In genomic region chr1:54408701-54409066, GRCh38 we compare ENCODE assay signal across 11 cellular contexts. TPM values are rescaled to one million over a fixed set of nuclear protein-coding genes. Genes with fewer than 3 reads are reported as not detected.
DNase-seq lines count a peak whose midpoint lies in the region; ATAC-seq and TF ChIP-seq lines count a peak whose summit lies in the region.
"Had no signal": no experiment of that assay in that cellular context is flagged by ENCODE, and none has a peak within 500 bp of the region (broad histone marks: within the 10 kb centered on the region; RNA-seq: fewer than 3 reads in every experiment).

No MANE protein-coding gene starts in this region.

- H3K4me3 Mint-ChIP-seq in activated CD8-positive, alpha-beta memory T cell treated with anti-CD3 and anti-CD28 coated beads, Interleukin-2, amount 10 ng/mL, durations not matched to agents 7 days and 5 days: no peak overlapping the region
- no peak overlapping the region for H3K4me3 Mint-ChIP-seq in activated naive CD8-positive, alpha-beta T cell treated with anti-CD3 and anti-CD28 coated beads, Interleukin-2, amount 50 U/mL, for 24 hours
- no peak overlapping the region for H3K4me3 Mint-ChIP-seq in mesothelial cell of epicardium

- no peaks in the 10 kb centered on the region for H3K9me3 ChIP-seq in tibial artery

- peaks cover 49% of the 10 kb centered on the region for H3K4me1 Mint-ChIP-seq in activated CD8-positive, alpha-beta memory T cell treated with anti-CD3 and anti-CD28 coated beads, Interleukin-2, amount 10 ng/mL, durations not matched to agents 7 days and 5 days
- peaks cover 55% of the 10 kb centered on the region for H3K4me1 Mint-ChIP-seq in activated naive CD8-positive, alpha-beta T cell treated with anti-CD3 and anti-CD28 coated beads, Interleukin-2, amount 50 U/mL, for 24 hours
- H3K4me1 Mint-ChIP-seq in mesothelial cell of epicardium: peaks cover 59% of the 10 kb centered on the region

- TF ChIP-seq CTCF in mesothelial cell of epicardium (IDR thresholded peaks at IDR 0.05; ENCODE audit: unreplicated experiment): no peak
- no peak for TF ChIP-seq CTCF in tibial artery (IDR thresholded peaks at IDR 0.05)

- H3K9me3 Mint-ChIP-seq in activated CD8-positive, alpha-beta memory T cell treated with anti-CD3 and anti-CD28 coated beads, Interleukin-2, amount 10 ng/mL, durations not matched to agents 7 days and 5 days (ENCODE audit: low read depth): no peaks in the 10 kb centered on the region
- no peaks in the 10 kb centered on the region for H3K9me3 Mint-ChIP-seq in activated naive CD8-positive, alpha-beta T cell treated with anti-CD3 and anti-CD28 coated beads, Interleukin-2, amount 50 U/mL, for 24 hours
- H3K9me3 Mint-ChIP-seq in mesothelial cell of epicardium: no peaks in the 10 kb centered on the region
- H3K9me3 Mint-ChIP-seq: memory B cell had no signal

- ATAC-seq in activated CD8-positive, alpha-beta memory T cell treated with anti-CD3 and anti-CD28 coated beads, Interleukin-2, amount 10 ng/mL, durations not matched to agents 7 days and 5 days: no peak
- no peak for ATAC-seq in activated naive CD8-positive, alpha-beta T cell treated with anti-CD3 and anti-CD28 coated beads, Interleukin-2, amount 50 U/mL, for 24 hours

- no peak overlapping the region for H3K4me3 ChIP-seq in tibial artery

- peak overlapping the region; percentile 84 to 89 for H3K27ac ChIP-seq in tibial artery

- peaks cover 7% of the 10 kb centered on the region for H3K36me3 Mint-ChIP-seq in activated CD8-positive, alpha-beta memory T cell treated with anti-CD3 and anti-CD28 coated beads, Interleukin-2, amount 10 ng/mL, durations not matched to agents 7 days and 5 days
- H3K36me3 Mint-ChIP-seq in activated naive CD8-positive, alpha-beta T cell treated with anti-CD3 and anti-CD28 coated beads, Interleukin-2, amount 50 U/mL, for 24 hours (ENCODE audit: low read depth): peaks cover under 1% of the 10 kb centered on the region
- H3K36me3 Mint-ChIP-seq in mesothelial cell of epicardium: no peaks in the 10 kb centered on the region

- DNase-seq in activated CD8-positive, alpha-beta memory T cell treated with anti-CD3 and anti-CD28 coated beads, Interleukin-2, amount 10 ng/mL, durations not matched to agents 7 days and 5 days: no peak
- DNase-seq in activated CD8-positive, alpha-beta memory T cell treated with anti-CD3 and anti-CD28 coated beads, Interleukin-2, amount 50 U/mL, for 48 hours: no peak
- DNase-seq in activated naive CD8-positive, alpha-beta T cell treated with anti-CD3 and anti-CD28 coated beads, Interleukin-2, amount 50 U/mL, for 24 hours: no peak
- DNase-seq in mesothelial cell of epicardium (ENCODE audit: low spot score in 2 of 2, unreplicated experiment in 2 of 2): no peak
- DNase-seq in tibial artery: no peak
- no peak for DNase-seq in AG08396 (ENCODE audit: low spot score)
- DNase-seq in mesenteric fat pad (ENCODE audit: low spot score): no peak
- no peak for DNase-seq in NCI-H748 treated with DMSO at 0.1 percent for 48 hours (lab: John Stamatoyannopoulos, UW)
- DNase-seq: activated CD4-positive, CD25-positive, alpha-beta regulatory T cell; effector CD8-positive, alpha-beta T cell had no signal

- peaks cover 0 to 37% (median 23%) of the 10 kb centered on the region in 4 donors for H3K4me1 ChIP-seq in tibial artery

- intact Hi-C loops in tibial artery (cut with DNase I; ENCODE audit: low total_unique reads): loop anchor here (5.0 kb wide), 1 partner anchor 286 kb away; no protein-coding TSS in a partner anchor

- peak overlapping the region; percentile 81 for H3K27ac Mint-ChIP-seq in activated CD8-positive, alpha-beta memory T cell treated with anti-CD3 and anti-CD28 coated beads, Interleukin-2, amount 10 ng/mL, durations not matched to agents 7 days and 5 days
- H3K27ac Mint-ChIP-seq in activated naive CD8-positive, alpha-beta T cell treated with anti-CD3 and anti-CD28 coated beads, Interleukin-2, amount 50 U/mL, for 24 hours: peak overlapping the region; percentile 31
- peak overlapping the region; percentile 99 for H3K27ac Mint-ChIP-seq in mesothelial cell of epicardium
- H3K27ac Mint-ChIP-seq: memory B cell had no signal

- H3K36me3 ChIP-seq in tibial artery: no peaks in the 10 kb centered on the region

- CTCF ChIA-PET in activated CD8-positive, alpha-beta memory T cell treated with anti-CD3 and anti-CD28 coated beads, Interleukin-2, amount 10 ng/mL, durations not matched to agents 7 days and 5 days (lab: Charles Lee): interaction anchor here (1.0 kb wide), 1 partner anchor 81 kb away, joined by 4 read pairs; no protein-coding TSS in a partner anchor

- no peaks in the 10 kb centered on the region for H3K27me3 Mint-ChIP-seq in activated CD8-positive, alpha-beta memory T cell treated with anti-CD3 and anti-CD28 coated beads, Interleukin-2, amount 10 ng/mL, durations not matched to agents 7 days and 5 days
- no peaks in the 10 kb centered on the region for H3K27me3 Mint-ChIP-seq in activated naive CD8-positive, alpha-beta T cell treated with anti-CD3 and anti-CD28 coated beads, Interleukin-2, amount 50 U/mL, for 24 hours
- no peaks in the 10 kb centered on the region for H3K27me3 Mint-ChIP-seq in mesothelial cell of epicardium (ENCODE audit: low read depth)
- H3K27me3 Mint-ChIP-seq: memory B cell had no signal

- H3K27me3 ChIP-seq in tibial artery: no peaks in the 10 kb centered on the region

RNA-seq across cellular contexts. Expression of gene SSBP3, which starts 2.5 kb away (rescaled TPM):
- total RNA-seq in activated CD8-positive, alpha-beta memory T cell treated with anti-CD3 and anti-CD28 coated beads, Interleukin-2, amount 10 ng/mL, durations not matched to agents 7 days and 5 days: 100 to 1,000 TPM in 1 of 2 experiments, 10 to 100 TPM in 1; 88.7 to 116 TPM
- total RNA-seq in mesothelial cell of epicardium (171 to 188 TPM (median 172 TPM) in 3 replicates), mesenteric fat pad (41.1 TPM)

Comparison
In these comparisons a context has a peak if more than half of its experiments do, and no peak if none do; other contexts are left out.
1. H3K27ac Mint-ChIP-seq: peak in every context shown above with its lines; median percentile 99 in mesothelial cell of epicardium; 81 in activated CD8-positive, alpha-beta memory T cell treated with anti-CD3 and anti-CD28 coated beads, Interleukin-2, amount 10 ng/mL, durations not matched to agents 7 days and 5 days; 31 in activated naive CD8-positive, alpha-beta T cell treated with anti-CD3 and anti-CD28 coated beads, Interleukin-2, amount 50 U/mL, for 24 hours.